5 cellular contexts compared by ENCODE assay signal in genomic region chr4:139905489-139905888, GRCh38.
"Had no signal": no experiment of that assay in that cellular context is flagged by ENCODE, and none has a peak within 500 bp of the region (broad histone marks: within the 10 kb centered on the region; RNA-seq: fewer than 3 reads in every experiment).

No MANE protein-coding gene starts in this region.

- H3K36me3 Mint-ChIP-seq: IgD-negative memory B cell had no signal

- H3K4me3 ChIP-seq: K562 had no signal

- DNase-seq: IMR-90, KBM-7 had no signal

- H3K27ac ChIP-seq: HL-60 had no signal

- H3K27ac Mint-ChIP-seq: IgD-negative memory B cell had no signal

- H3K4me3 Mint-ChIP-seq: IgD-negative memory B cell had no signal
